8 cellular contexts compared by ENCODE assay signal in the genomic region with DNA sequence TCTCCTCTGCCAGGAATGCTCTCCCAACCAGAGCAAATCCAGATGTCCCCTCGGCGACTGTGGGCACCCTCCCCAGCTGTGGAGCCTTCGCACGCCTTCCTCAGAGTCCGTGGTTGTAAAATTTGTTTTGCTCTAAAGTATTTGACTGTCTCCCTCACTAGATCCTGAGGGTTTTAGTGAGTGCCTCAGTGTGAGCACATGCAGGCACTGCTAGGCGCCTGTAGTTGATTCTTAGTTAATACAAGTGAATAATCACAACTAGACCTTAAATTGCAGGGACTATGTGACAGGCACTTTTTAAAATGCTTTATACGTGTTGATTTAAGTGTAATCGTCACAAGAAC. TPM values are rescaled to one million over a fixed set of nuclear protein-coding genes. Genes with fewer than 3 reads are reported as not detected.
DNase-seq lines count a peak whose midpoint lies in the region; ATAC-seq lines count a peak whose summit lies in the region.

No MANE protein-coding gene starts in this region.

- DNase-seq in activated CD4-positive, alpha-beta T cell treated with anti-CD3 and anti-CD28 coated beads for 36 hours = no peak
- no peak for DNase-seq in activated CD4-positive, alpha-beta T cell treated with anti-CD3 and anti-CD28 coated beads, Interleukin-2, amount 50 U/mL, for 4 hours
- DNase-seq in T-cell = peak in 1 of 34 experiments; percentile 20
- DNase-seq in foreskin melanocyte = peak; percentile 29

- H3K27ac Mint-ChIP-seq in activated CD4-positive, alpha-beta T cell treated with anti-CD3 and anti-CD28 coated beads for 36 hours = peak overlapping the region; percentile 95
- H3K27ac Mint-ChIP-seq in T-cell = peak overlapping the region; percentile 94 to 95

- CTCF ChIA-PET in activated CD4-positive, alpha-beta T cell treated with anti-CD3 and anti-CD28 coated beads for 36 hours (lab: Charles Lee) = interaction anchor here (0.5 to 1.3 kb wide), 8 partner anchors 14 to 841 kb away, joined by 3 to 15 read pairs (median 3); a partner anchor contains a TSS
- CTCF ChIA-PET in T-cell (lab: Charles Lee) = interaction anchor here in 1 of 2 donors (1.1 to 1.4 kb wide), 3 partner anchors 31 to 113 kb away, joined by 4 to 5 read pairs (median 4); a partner anchor contains a TSS

- peak overlapping the region; percentile 95 for H3K4me2 ChIP-seq in skeletal muscle satellite cell (ENCODE audit: low read length)

- intact Hi-C loops in activated CD4-positive, alpha-beta T cell treated with anti-CD3 and anti-CD28 coated beads for 36 hours (cut with DNase I, micrococcal nuclease) = loop anchor here (1.0 to 5.0 kb wide), 14 partner anchors 23 to 1064 kb away; a partner anchor contains a TSS

- no peak overlapping the region for H3K4me3 Mint-ChIP-seq in activated CD4-positive, alpha-beta T cell treated with anti-CD3 and anti-CD28 coated beads for 36 hours
- peak overlapping the region in 2 of 3 donors; percentile 95 to 98 for H3K4me3 Mint-ChIP-seq in T-cell

- H3K4me1 ChIP-seq in skeletal muscle satellite cell (ENCODE audit: control insufficient read depth, insufficient read depth, low read length) = peaks cover 28% of the 10 kb centered on the region

- no peaks in the 10 kb centered on the region for H3K9me3 Mint-ChIP-seq in activated CD4-positive, alpha-beta T cell treated with anti-CD3 and anti-CD28 coated beads for 36 hours (ENCODE audit: low read depth)
- no peaks in the 10 kb centered on the region for H3K9me3 Mint-ChIP-seq in T-cell

- peaks cover 4% of the 10 kb centered on the region for H3K36me3 Mint-ChIP-seq in activated CD4-positive, alpha-beta T cell treated with anti-CD3 and anti-CD28 coated beads for 36 hours (ENCODE audit: low read depth)
- peaks cover 3% of the 10 kb centered on the region for H3K36me3 Mint-ChIP-seq in T-cell

- POLR2A ChIA-PET in activated CD4-positive, alpha-beta T cell treated with anti-CD3 and anti-CD28 coated beads for 36 hours (lab: Charles Lee) = interaction anchor here (1.1 to 1.5 kb wide), 4 partner anchors 11 to 187 kb away, joined by 4 to 6 read pairs (median 4); a partner anchor contains a TSS
- POLR2A ChIA-PET in T-cell (lab: Charles Lee) = interaction anchor here in 1 of 2 donors (0.6 to 1.1 kb wide), 2 partner anchors 23 to 105 kb away, joined by 3 to 4 read pairs; no protein-coding TSS in a partner anchor

- H3K27me3 Mint-ChIP-seq in activated CD4-positive, alpha-beta T cell treated with anti-CD3 and anti-CD28 coated beads for 36 hours = no peaks in the 10 kb centered on the region
- H3K27me3 Mint-ChIP-seq in T-cell = no peaks in the 10 kb centered on the region

- peaks cover 12% of the 10 kb centered on the region for H3K4me1 Mint-ChIP-seq in activated CD4-positive, alpha-beta T cell treated with anti-CD3 and anti-CD28 coated beads for 36 hours
- peaks cover 13 to 27% (median 22%) of the 10 kb centered on the region in 3 donors for H3K4me1 Mint-ChIP-seq in T-cell

- no peaks in the 10 kb centered on the region for H3K36me3 ChIP-seq in skeletal muscle satellite cell (ENCODE audit: insufficient read depth, low read length)

- peak overlapping the region; percentile 98 for H3K4me3 ChIP-seq in skeletal muscle satellite cell (ENCODE audit: low read length)

- H3K9ac ChIP-seq in skeletal muscle satellite cell (ENCODE audit: low read depth, low read length) = peak overlapping the region; percentile 99

- no peaks in the 10 kb centered on the region for H3K9me3 ChIP-seq in skeletal muscle satellite cell (replicated peaks; ENCODE audit: low read length)

- H3K27me3 ChIP-seq in skeletal muscle satellite cell (ENCODE audit: control insufficient read depth, insufficient read depth, low read length) = peaks cover 11% of the 10 kb centered on the region

- ATAC-seq in activated CD4-positive, alpha-beta T cell treated with anti-CD3 and anti-CD28 coated beads for 36 hours = peak; percentile 28
- ATAC-seq in T-cell (replicated peaks in 1 of 4) (peak; percentile 11 to 37 (median 26)), GM21619 (IDR thresholded peaks at IDR 0.05; ENCODE audit: unreplicated experiment) (no peak), HG02759 (IDR thresholded peaks at IDR 0.05; ENCODE audit: unreplicated experiment) (no peak), GM21737 (IDR thresholded peaks at IDR 0.05; ENCODE audit: unreplicated experiment) (no peak)

RNA-seq across cellular contexts. Expression of a gene that starts 0.7 kb away (rescaled TPM):
- 10 to 100 TPM; 72.9 to 92.9 TPM for total RNA-seq in activated CD4-positive, alpha-beta T cell treated with anti-CD3 and anti-CD28 coated beads for 36 hours
- total RNA-seq in T-cell = 100 to 1,000 TPM; 146 to 185 (median 160) TPM
- 161 and 181 TPM in 2 replicates for total RNA-seq in skeletal muscle satellite cell (2012; rRNA removed)

RNA-seq across cellular contexts. Expression of a gene that starts 18.8 kb away (rescaled TPM):
- total RNA-seq in activated CD4-positive, alpha-beta T cell treated with anti-CD3 and anti-CD28 coated beads for 36 hours = under 1 TPM; 0.50 to 0.63 TPM
- 10 to 100 TPM in 1 of 5 donors, 1 to 10 TPM in 4; 2.8 to 11.1 (median 3.3) TPM for total RNA-seq in T-cell
- not detected in 2 replicates for total RNA-seq in skeletal muscle satellite cell (2012; rRNA removed)

RNA-seq across cellular contexts. Expression of a gene that starts 32.1 kb away (rescaled TPM):
- total RNA-seq in activated CD4-positive, alpha-beta T cell treated with anti-CD3 and anti-CD28 coated beads for 36 hours = 1 to 10 TPM in 1 of 2 experiments, under 1 TPM in 1; 0.96 to 1.9 TPM
- total RNA-seq in T-cell = 10 to 100 TPM in 1 of 5 donors, 1 to 10 TPM in 4; 3.5 to 27.6 (median 7.8) TPM
- total RNA-seq in skeletal muscle satellite cell (2012; rRNA removed) = not detected in 2 replicates

Comparison
In these comparisons a context has a peak if more than half of its experiments do, and no peak if none do; other contexts are left out.
1. ATAC-seq: peak in activated CD4-positive, alpha-beta T cell treated with anti-CD3 and anti-CD28 coated beads for 36 hours (single experiment) and T-cell (4 of 4); none in GM21619 (single experiment), HG02759 (single experiment) and GM21737 (single experiment).